Comparison of ENCODE assay signal across 11 cellular contexts in genomic region chr13:43041368-43041921, GRCh38. TPM values are rescaled to one million over a fixed set of nuclear protein-coding genes. Genes with fewer than 3 reads are reported as not detected.
A peak's percentile ranks its signal among the peaks of the same experiment; 100 is the strongest.
DNase-seq lines count a peak whose midpoint lies in the region; ATAC-seq lines count a peak whose summit lies in the region.
"Had no signal": no experiment of that assay in that cellular context is flagged by ENCODE, and none has a peak within 500 bp of the region (broad histone marks: within the 10 kb centered on the region; RNA-seq: fewer than 3 reads in every experiment).

No MANE protein-coding gene starts in this region.

- H3K27ac ChIP-seq in mesenchymal stem cell (ENCODE audit: low read length, poor library complexity, severe bottlenecking), result no peak overlapping the region
- H3K27ac ChIP-seq: tibial artery had no signal

- H3K23ac ChIP-seq in mesenchymal stem cell (ENCODE audit: low read length in 2 of 2), result no peak overlapping the region

- DNase-seq in mesenchymal stem cell (peak; percentile 10), posterior cingulate gyrus (no peak), G401 (ENCODE audit: low spot score) (no peak)
- DNase-seq in activated CD8-positive, alpha-beta memory T cell treated with anti-CD3 and anti-CD28 coated beads, Interleukin-2, amount 50 U/mL, for 48 hours, result no peak
- DNase-seq: NCI-H748 treated with DMSO at 0.1 percent for 48 hours, T-helper 2 cell, tibial artery had no signal

- H3K4me1 ChIP-seq in mesenchymal stem cell (ENCODE audit: control insufficient read depth, insufficient read depth, low read depth, low read length), result peaks cover 1% of the 10 kb centered on the region

- no peak overlapping the region for H4K91ac ChIP-seq in mesenchymal stem cell (ENCODE audit: low read length)

- no peak overlapping the region for H2BK15ac ChIP-seq in mesenchymal stem cell (ENCODE audit: low read depth, poor library complexity, severe bottlenecking)

- H3K4me2 ChIP-seq in mesenchymal stem cell (ENCODE audit: low read length, poor library complexity, severe bottlenecking), result no peak overlapping the region

- intact Hi-C loops in posterior cingulate gyrus (cut with DNase I), result no loop called here

- H4K8ac ChIP-seq in mesenchymal stem cell (ENCODE audit: low read length), result no peak overlapping the region

- H3K4ac ChIP-seq in mesenchymal stem cell (ENCODE audit: low read depth in 1 of 2, low read length in 2 of 2), result no peak overlapping the region

- H3K79me1 ChIP-seq in mesenchymal stem cell (replicated peaks; ENCODE audit: low read length, poor library complexity, severe bottlenecking), result no peaks in the 10 kb centered on the region

- peak; percentile 74 for ATAC-seq in GM18511 (IDR thresholded peaks at IDR 0.05; ENCODE audit: unreplicated experiment)
- peak; percentile 50 for ATAC-seq in GM21423 (IDR thresholded peaks at IDR 0.05; ENCODE audit: unreplicated experiment)
- ATAC-seq in HG03139 (IDR thresholded peaks at IDR 0.05; ENCODE audit: unreplicated experiment), result peak; percentile 43
- no peak for ATAC-seq in HG03439 (IDR thresholded peaks at IDR 0.05; ENCODE audit: unreplicated experiment)

- no peak overlapping the region for H2BK120ac ChIP-seq in mesenchymal stem cell (ENCODE audit: low read depth, low read length)

- H2BK5ac ChIP-seq in mesenchymal stem cell (ENCODE audit: low read depth, low read length, poor library complexity, severe bottlenecking), result no peak overlapping the region

- no peak overlapping the region for H3K14ac ChIP-seq in mesenchymal stem cell (ENCODE audit: low read length in 2 of 2)

- no peaks in the 10 kb centered on the region for H3K9me3 ChIP-seq in mesenchymal stem cell (ENCODE audit: control insufficient read depth, low read length)
- H3K9me3 ChIP-seq: tibial artery had no signal

- H3K4me3 ChIP-seq in mesenchymal stem cell (ENCODE audit: insufficient read depth in 1 of 2, low read depth in 1 of 2, low read length in 2 of 2), result no peak overlapping the region
- H3K4me3 ChIP-seq: tibial artery had no signal

- peak overlapping the region in 1 of 2 experiments; percentile 29 for H3K18ac ChIP-seq in mesenchymal stem cell (ENCODE audit: low read depth in 1 of 2, low read length in 2 of 2)

- no peak overlapping the region for H2BK12ac ChIP-seq in mesenchymal stem cell (ENCODE audit: low read length in 2 of 2)

- in situ Hi-C loops in G401 (cut with HindIII; ENCODE audit: low sequenced_read_pairs), result loop anchor here (5.0 kb wide), 1 partner anchor 41 kb away; no protein-coding TSS in a partner anchor

- no peak overlapping the region for H2AK5ac ChIP-seq in mesenchymal stem cell (ENCODE audit: low read length, severe bottlenecking)

- H3K27me3 ChIP-seq in mesenchymal stem cell (ENCODE audit: control insufficient read depth in 1 of 2, insufficient read depth in 1 of 2, low read length in 2 of 2), result no peaks in the 10 kb centered on the region
- H3K27me3 ChIP-seq: tibial artery had no signal

- WGBS in mesenchymal stem cell, result 94% methylated on average over 1 of the region's 1 CpG

- H3K36me3 ChIP-seq in mesenchymal stem cell (ENCODE audit: control insufficient read depth in 1 of 2, insufficient read depth in 2 of 2, low read depth in 1 of 2, low read length in 2 of 2), result no peaks in the 10 kb centered on the region

- H3K9ac ChIP-seq in mesenchymal stem cell (ENCODE audit: low read length), result no peak overlapping the region

- no peak overlapping the region for H2AFZ ChIP-seq in mesenchymal stem cell (ENCODE audit: low read depth, low read length)

RNA-seq across cellular contexts. Expression of gene DNAJC15, which starts 18.1 kb away (rescaled TPM):
- 0.14 TPM for polyA plus RNA-seq in mesenchymal stem cell (2013, experiment 1 of 2)
- 0.11 TPM for polyA plus RNA-seq in mesenchymal stem cell (2013, experiment 2 of 2)
- total RNA-seq in G401 (2014; rRNA removed; shearing (Covaris generic)), result 8.4 and 16.3 TPM in 2 replicates

RNA-seq across cellular contexts. Expression of gene EPSTI1, which starts 49.4 kb away (rescaled TPM):
- polyA plus RNA-seq in mesenchymal stem cell (2013, experiment 1 of 2), result 9.4 TPM
- polyA plus RNA-seq in mesenchymal stem cell (2013, experiment 2 of 2), result 9.6 TPM
- total RNA-seq in G401 (2014; rRNA removed; shearing (Covaris generic)), result not detected in 2 replicates
